ENCODE assay signal across 18 cellular contexts in genomic region chr6:3919849-3920248, GRCh38.
DNase-seq lines count a peak whose midpoint lies in the region; ATAC-seq, FAIRE-seq and TF ChIP-seq lines count a peak whose summit lies in the region.
"Had no signal": no experiment of that assay in that cellular context is flagged by ENCODE, and none has a peak within 500 bp of the region (broad histone marks: within the 10 kb centered on the region; RNA-seq: fewer than 3 reads in every experiment).

No MANE protein-coding gene starts in this region.

- no peak overlapping the region for H2BK120ac ChIP-seq in neuronal stem cell (ENCODE audit: low read depth, low read length)

- peaks cover 0 to 18% (median 6%) of the 10 kb centered on the region in 12 donors for H3K4me1 ChIP-seq in heart left ventricle
- H3K4me1 ChIP-seq in K562 (replicated peaks in 1 of 2; ENCODE audit: control insufficient read depth in 2 of 2, insufficient read depth in 2 of 2, low read length in 2 of 2) = peaks cover 0 to 2% of the 10 kb centered on the region in 2 experiments; a peak in 2 of 5 replicates
- H3K4me1 ChIP-seq in neuronal stem cell (ENCODE audit: control insufficient read depth in 2 of 2, insufficient read depth in 1 of 2, low read depth in 1 of 2, low read length in 2 of 2) = peaks cover 0 to 1% of the 10 kb centered on the region in 2 donors

- H3K9me3 Mint-ChIP-seq in natural killer cell = no peaks in the 10 kb centered on the region

- H3K79me2 ChIP-seq in K562 (ENCODE audit: control insufficient read depth, insufficient read depth, low read length) = no peaks in the 10 kb centered on the region

- no TSS peak for BruUV-seq in K562 (replicated peaks; lab: Mats Ljungman, UMichigan)

- in situ Hi-C loops in K562 (cut with MboI) = no loop called here

- TF ChIP-seq POLR2A in heart left ventricle (IDR thresholded peaks at IDR 0.05) = no peak
- TF ChIP-seq POLR2A in K562 (conservative IDR thresholded peaks at IDR 0.05) = no peak

- ATAC-seq in heart left ventricle = no peak
- ATAC-seq in Right ventricle myocardium inferior = no peak
- no peak for ATAC-seq in K562
- ATAC-seq in natural killer cell = no peak
- ATAC-seq in GM21360 (IDR thresholded peaks at IDR 0.05; ENCODE audit: unreplicated experiment) = no peak
- ATAC-seq: Panc1 had no signal

- DNase-seq in heart left ventricle (no peak), Right ventricle myocardium inferior (ENCODE audit: missing footprints) (no peak), K562 (ENCODE audit: extremely low read depth in 1 of 4, low spot score in 3 of 4) (no peak), neuronal stem cell (ENCODE audit: low spot score) (no peak), natural killer cell (no peak), NCI-H2081 (lab: John Stamatoyannopoulos, UW) (no peak)
- DNase-seq: C1 segment of cervical spinal cord, DMS 273 treated with DMSO at 0.1 percent for 48 hours, H9, Kasumi-1, NCI-H2107, NCI-H2227 treated with DMSO at 0.1 percent for 48 hours, NCI-H524 treated with DMSO at 0.1 percent for 48 hours, SHP77 treated with DMSO at 0.1 percent for 48 hours had no signal

- H3K4me2 ChIP-seq in K562 (ENCODE audit: insufficient read depth, low read length) (no peak overlapping the region), neuronal stem cell (ENCODE audit: insufficient read depth, low read length, poor library complexity, severe bottlenecking) (no peak overlapping the region)

- no peak overlapping the region for H3K27ac Mint-ChIP-seq in natural killer cell
- H3K27ac Mint-ChIP-seq: H9 had no signal

- no peak overlapping the region for H2AK5ac ChIP-seq in neuronal stem cell (ENCODE audit: low read depth, low read length)

- no peaks in the 10 kb centered on the region for H3K36me3 Mint-ChIP-seq in natural killer cell

- no peak overlapping the region for H2BK12ac ChIP-seq in neuronal stem cell (ENCODE audit: low read length)

- H2AFZ ChIP-seq in K562 (ENCODE audit: low read depth, low read length) = no peak overlapping the region
- H2AFZ ChIP-seq in neuronal stem cell (ENCODE audit: low read length) = no peak overlapping the region

- peak overlapping the region; percentile 42 for H3K18ac ChIP-seq in neuronal stem cell (ENCODE audit: low read length)

- TF ChIP-seq CTCF in heart left ventricle (IDR thresholded peaks at IDR 0.05) (no peak), K562 (IDR thresholded peaks at IDR 0.05 in 2 of 3, conservative IDR thresholded peaks at IDR 0.05 in 1 of 3; ENCODE audit: insufficient read depth in 2 of 3, low read depth in 1 of 3, low read length in 3 of 3) (no peak), natural killer cell (IDR thresholded peaks at IDR 0.05) (no peak)

- peaks cover 2 to 5% of the 10 kb centered on the region in 2 donors for H3K27me3 Mint-ChIP-seq in natural killer cell (ENCODE audit: low read depth in 2 of 2)

- no peaks in the 10 kb centered on the region for H4K20me1 ChIP-seq in K562 (replicated peaks; ENCODE audit: control insufficient read depth, insufficient read depth, low read length)

- CTCF ChIA-PET in K562 (lab: Yijun Ruan, JAX; ENCODE audit: low intra/inter-chr PET ratio) = no interaction called here

- H3K14ac ChIP-seq in neuronal stem cell (ENCODE audit: low read length) = no peak overlapping the region

- H3K36me3 ChIP-seq in heart left ventricle (no peaks in the 10 kb centered on the region), K562 (ENCODE audit: control insufficient read depth, insufficient read depth, low read length) (no peaks in the 10 kb centered on the region), neuronal stem cell (replicated peaks in 1 of 2; ENCODE audit: control insufficient read depth in 2 of 2, insufficient read depth in 2 of 2, low read length in 2 of 2) (no peaks in the 10 kb centered on the region)

- no peak overlapping the region for H3K23ac ChIP-seq in neuronal stem cell (ENCODE audit: low read depth, low read length, poor library complexity)

- intact Hi-C loops in heart left ventricle (cut with DNase I) = no loop called here
- intact Hi-C loops in Right ventricle myocardium inferior (cut with DNase I) = no loop called here
- intact Hi-C loops in K562 (cut with micrococcal nuclease) = no loop called here
- intact Hi-C loops in natural killer cell (cut with micrococcal nuclease) = no loop called here

- H2BK15ac ChIP-seq in neuronal stem cell (ENCODE audit: low read length) = no peak overlapping the region

- H3K4me1 Mint-ChIP-seq in natural killer cell = peaks cover 9 to 12% of the 10 kb centered on the region in 2 donors

- H4K91ac ChIP-seq in neuronal stem cell (ENCODE audit: low read depth, low read length, poor library complexity) = no peak overlapping the region

- no peak for TF ChIP-seq EP300 in K562 (IDR thresholded peaks at IDR 0.05; ENCODE audit: low read length)

- no peaks in the 10 kb centered on the region for H3K27me3 ChIP-seq in heart left ventricle
- H3K27me3 ChIP-seq in K562 (ENCODE audit: control insufficient read depth in 2 of 2, insufficient read depth in 2 of 2, low read length in 2 of 2) = peaks cover 3 to 7% of the 10 kb centered on the region in 2 experiments; a peak in 3 of 5 replicates
- no peaks in the 10 kb centered on the region for H3K27me3 ChIP-seq in neuronal stem cell (ENCODE audit: control insufficient read depth in 3 of 3, insufficient read depth in 3 of 3, low read depth in 1 of 3, low read length in 3 of 3)

- no peak overlapping the region for H3K9ac ChIP-seq in K562 (ENCODE audit: insufficient read depth in 1 of 2, low read depth in 2 of 2, low read length in 2 of 2)
- H3K9ac ChIP-seq in neuronal stem cell (ENCODE audit: low read depth, low read length, poor library complexity) = no peak overlapping the region

- H3K27ac ChIP-seq in heart left ventricle (peak overlapping the region in 9 of 12 donors; percentile 49 to 81 (median 68)), K562 (ENCODE audit: extremely low read depth, low read depth, low read length) (no peak overlapping the region), neuronal stem cell (replicated peaks; ENCODE audit: low read length) (no peak overlapping the region)

- H3K9me1 ChIP-seq in K562 (ENCODE audit: control insufficient read depth, insufficient read depth, low read length) = no peaks in the 10 kb centered on the region

- POLR2A ChIA-PET in K562 (lab: Yijun Ruan, JAX) = no interaction called here

- WGBS in heart left ventricle, 4 donors = 88 to 92% (median 90%) methylated on average over 8 of the region's 8 CpGs
- WGBS in K562 (ENCODE audit: insufficient coverage, low coverage, missing lambda C conversion rate) = 13% methylated on average over 7 of the region's 8 CpGs
- no CpG with 5 or more reads among the region's 8 CpGs for WGBS in neuronal stem cell (ENCODE audit: extremely low coverage in 2 of 2, insufficient read length in 2 of 2, insufficient replicate concordance in 1 of 2), 2 donors

- no peak for TF ChIP-seq RAD21 in K562 (CRISPR knock-in tag; conservative IDR thresholded peaks at IDR 0.05 in 1 of 2, IDR thresholded peaks at IDR 0.05 in 1 of 2)

- no peaks in the 10 kb centered on the region for H3K9me3 ChIP-seq in heart left ventricle
- no peaks in the 10 kb centered on the region for H3K9me3 ChIP-seq in K562 (replicated peaks; ENCODE audit: control insufficient read depth, insufficient read depth, low read depth, low read length)
- H3K9me3 ChIP-seq in neuronal stem cell (replicated peaks in 1 of 2; ENCODE audit: control insufficient read depth in 2 of 2, insufficient read depth in 1 of 2, low read depth in 1 of 2, low read length in 2 of 2) = peaks cover 0 to 6% of the 10 kb centered on the region in 2 donors

- no peak overlapping the region for H3K4me3 Mint-ChIP-seq in natural killer cell
- H3K4me3 Mint-ChIP-seq: H9 had no signal

- no peak overlapping the region for H3K4me3 ChIP-seq in heart left ventricle
- no peak overlapping the region for H3K4me3 ChIP-seq in K562
- no peak overlapping the region for H3K4me3 ChIP-seq in neuronal stem cell (ENCODE audit: low read length in 2 of 2)

- H3K4ac ChIP-seq in neuronal stem cell (ENCODE audit: low read length) = no peak overlapping the region

- no peak overlapping the region for H4K8ac ChIP-seq in neuronal stem cell (ENCODE audit: low read depth, low read length)

- no peak for FAIRE-seq in K562 (lab: Jason Lieb, UNC)
- FAIRE-seq: A204.1, GM12892 had no signal

- H2BK5ac ChIP-seq in neuronal stem cell (ENCODE audit: low read length) = no peak overlapping the region

- H3K79me1 ChIP-seq in neuronal stem cell (ENCODE audit: low read depth, low read length) = no peaks in the 10 kb centered on the region

TF ChIP-seq in K562, 482 proteins besides CTCF, POLR2A, EP300 and RAD21:
- TF ChIP-seq ZNF121 (CRISPR knock-in tag; conservative IDR thresholded peaks at IDR 0.05) (0 out of 2 replicates have a peak, but pooled peaks have one; percentile 7), CC2D1A (IDR thresholded peaks at IDR 0.05) (no peak)
TF ChIP-seq in K562: peak in this region for 1.

Comparison
In these comparisons a context has a peak if more than half of its experiments do, and no peak if none do; other contexts are left out.
1. H3K27ac ChIP-seq: peak in heart left ventricle (9 of 12); none in K562 (single experiment) and neuronal stem cell (single experiment).